In the genomic region with DNA sequence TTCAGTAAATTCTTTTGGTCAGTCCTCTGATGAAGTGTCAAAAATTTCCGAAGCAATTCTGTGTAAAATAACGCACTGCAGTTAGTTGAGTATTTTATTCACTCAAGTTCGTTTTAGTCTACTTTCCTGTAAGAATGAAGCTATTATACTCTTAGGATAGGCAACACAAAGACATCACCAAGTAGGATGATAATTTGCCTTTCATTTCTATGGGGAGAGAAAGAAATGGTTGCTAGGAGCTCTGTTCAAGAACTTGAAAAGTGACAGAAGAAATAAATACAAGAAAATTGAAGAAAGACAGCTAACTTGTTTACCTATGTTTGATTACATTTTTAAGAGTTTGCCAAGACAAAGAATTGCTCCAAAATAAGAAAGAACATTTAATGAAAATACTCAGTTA, we compare ENCODE assay signal across 8 cellular contexts.
"Had no signal": no experiment of that assay in that cellular context is flagged by ENCODE, and none has a peak within 500 bp of the region (broad histone marks: within the 10 kb centered on the region; RNA-seq: fewer than 3 reads in every experiment).

No MANE protein-coding gene starts in this region.

- H2AFZ ChIP-seq: GM23338 had no signal

- H3K4me3 ChIP-seq: GM23338, K562 had no signal

- FAIRE-seq: H1, H54, HTR-8/SVneo, K562 had no signal

- H3K9me3 Mint-ChIP-seq: H9 had no signal

- ATAC-seq: GM23338, K562 had no signal

- H3K27ac Mint-ChIP-seq: GM23338, H9 had no signal

- H3K4me2 ChIP-seq: GM23338 had no signal

- H3K4me3 Mint-ChIP-seq: GM23338, H9 had no signal

- DNase-seq: H9, HCEC 1CT, IMR-90 had no signal
